ENCODE assay signal across 11 cellular contexts in genomic region chr6:127391019-127391974, GRCh38.
"Had no signal": no experiment of that assay in that cellular context is flagged by ENCODE, and none has a peak within 500 bp of the region (broad histone marks: within the 10 kb centered on the region; RNA-seq: fewer than 3 reads in every experiment).

No MANE protein-coding gene starts in this region.

- H3K9me3 ChIP-seq: thyroid gland, uterus had no signal

- H3K4me1 ChIP-seq: thyroid gland had no signal

- H3K4me3 ChIP-seq: thyroid gland, uterus had no signal

- ATAC-seq: activated CD4-positive, CD25-positive, alpha-beta regulatory T cell treated with anti-CD3 and anti-CD28 coated beads, Interleukin-2, amount 50 U/mL, for 24 hours; activated CD8-positive, alpha-beta memory T cell treated with anti-CD3 and anti-CD28 coated beads, Interleukin-2, amount 10 ng/mL, durations not matched to agents 7 days and 5 days; left colon had no signal

- H3K27me3 ChIP-seq: thyroid gland, uterus had no signal

- H3K36me3 ChIP-seq: thyroid gland, uterus had no signal

- FAIRE-seq: colon had no signal

- DNase-seq: activated CD4-positive, alpha-beta T cell treated with anti-CD3 and anti-CD28 coated beads, Interleukin-2, amount 50 U/mL, for 48 hours; activated CD8-positive, alpha-beta memory T cell treated with anti-CD3 and anti-CD28 coated beads, Interleukin-2, amount 10 ng/mL, durations not matched to agents 7 days and 5 days; activated gamma-delta T cell; activated T-cell treated with anti-CD3 and anti-CD28 coated beads, Interleukin-2, amount 50 U/mL, for 24 hours; anterior cingulate cortex; left colon; stimulated activated CD4-positive, alpha-beta T cell treated with anti-CD3 and anti-CD28 coated beads, Interleukin-15, amount 100 ng/mL, for 24 hours; thyroid gland; uterus had no signal

- H3K27ac ChIP-seq: thyroid gland had no signal
